Comparison of ENCODE assay signal across 9 cellular contexts in the genomic region with DNA sequence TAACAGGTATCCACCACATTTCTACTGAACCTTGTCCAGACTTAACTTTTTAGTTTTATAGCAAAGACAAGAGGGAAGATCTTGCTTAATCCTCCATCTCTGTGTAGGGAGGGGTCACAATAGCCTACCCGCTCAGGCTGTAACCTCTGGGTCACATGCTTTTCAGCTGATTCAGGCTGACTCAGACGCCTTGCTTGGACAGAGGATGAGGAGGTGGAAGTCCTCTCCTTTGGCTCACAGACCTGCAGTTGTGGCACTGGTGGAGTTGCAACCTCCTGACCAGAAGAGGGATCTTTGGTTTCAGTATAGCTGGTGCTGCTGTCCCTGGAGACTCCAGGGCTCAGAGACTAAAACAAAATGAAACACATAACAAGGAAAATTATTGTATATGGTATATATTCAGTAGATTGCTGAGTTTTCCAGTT. TPM values are rescaled to one million over a fixed set of nuclear protein-coding genes. Genes with fewer than 3 reads are reported as not detected.
DNase-seq lines count a peak whose midpoint lies in the region; ATAC-seq, FAIRE-seq and TF ChIP-seq lines count a peak whose summit lies in the region.
"Had no signal": no experiment of that assay in that cellular context is flagged by ENCODE, and none has a peak within 500 bp of the region (broad histone marks: within the 10 kb centered on the region; RNA-seq: fewer than 3 reads in every experiment).

No MANE protein-coding gene starts in this region.

- ATAC-seq in right cardiac atrium (peak; percentile 79 to 94), HG03439 (IDR thresholded peaks at IDR 0.05; ENCODE audit: unreplicated experiment) (no peak), GM21737 (IDR thresholded peaks at IDR 0.05; ENCODE audit: unreplicated experiment) (no peak)

- DNase-seq in GM04504 (ENCODE audit: low read depth) (peak; percentile 98), ascending aorta (ENCODE audit: low spot score in 2 of 2) (peak; percentile 41 to 88), right cardiac atrium (peak; percentile 55 to 79 (median 62)), small intestine (peak; percentile 58), NCI-H1105 (lab: John Stamatoyannopoulos, UW) (no peak)
- DNase-seq in activated naive CD4-positive, alpha-beta T cell treated with Interleukin-2 at 50 U/mL for 16 hours, result no peak
- DNase-seq: NCI-H1694 treated with DMSO at 0.1 percent for 48 hours had no signal

- no peak for FAIRE-seq in small intestine (lab: Jason Lieb, UNC)

- TF ChIP-seq CTCF in ascending aorta (IDR thresholded peaks at IDR 0.05), result no peak

- no peaks in the 10 kb centered on the region for H3K9me3 ChIP-seq in ascending aorta
- H3K9me3 ChIP-seq in right cardiac atrium (ENCODE audit: control insufficient read depth, low read length), result no peaks in the 10 kb centered on the region
- H3K9me3 ChIP-seq in small intestine (ENCODE audit: control insufficient read depth, low read depth), result no peaks in the 10 kb centered on the region

- intact Hi-C loops in ascending aorta (cut with DNase I), result loop anchor here (1.0 kb wide), 1 partner anchor 31 kb away; no protein-coding TSS in a partner anchor
- intact Hi-C loops in right cardiac atrium (cut with DNase I), result no loop called here

- no peaks in the 10 kb centered on the region for H3K27me3 ChIP-seq in ascending aorta
- no peaks in the 10 kb centered on the region for H3K27me3 ChIP-seq in right cardiac atrium (ENCODE audit: control insufficient read depth, insufficient read depth)
- no peaks in the 10 kb centered on the region for H3K27me3 ChIP-seq in small intestine (ENCODE audit: control insufficient read depth in 2 of 2, insufficient read depth in 2 of 2, low read length in 2 of 2)

- H3K4me1 ChIP-seq in ascending aorta (peaks cover 3 to 4% of the 10 kb centered on the region in 2 donors), right cardiac atrium (ENCODE audit: control insufficient read depth, insufficient read depth, low read length) (peaks cover 2% of the 10 kb centered on the region), small intestine (ENCODE audit: control insufficient read depth in 2 of 2, insufficient read depth in 1 of 2, low read depth in 1 of 2, low read length in 1 of 2) (peaks cover 0 to 7% of the 10 kb centered on the region in 2 donors)

- H3K36me3 ChIP-seq in ascending aorta, result peaks cover 92 to 93% of the 10 kb centered on the region in 2 donors
- peaks cover 27 to 32% of the 10 kb centered on the region in 2 donors for H3K36me3 ChIP-seq in small intestine (ENCODE audit: control insufficient read depth in 2 of 2, insufficient read depth in 2 of 2, low read length in 2 of 2)

- WGBS in right cardiac atrium, result 17% methylated on average over 2 of the region's 2 CpGs
- WGBS in small intestine, 3 donors, result 42 to 45% (median 44%) methylated on average over 2 of the region's 2 CpGs

- H3K4me3 ChIP-seq in ascending aorta, result no peak overlapping the region
- H3K4me3 ChIP-seq in right cardiac atrium (ENCODE audit: low read length), result no peak overlapping the region
- H3K4me3 ChIP-seq in small intestine (ENCODE audit: low read depth in 1 of 2, low read length in 2 of 2), result no peak overlapping the region

- H3K27ac ChIP-seq in ascending aorta, result peak overlapping the region; percentile 51 to 58
- no peak overlapping the region for H3K27ac ChIP-seq in right cardiac atrium (ENCODE audit: low read length)
- peak overlapping the region in 1 of 2 donors; percentile 2 for H3K27ac ChIP-seq in small intestine (ENCODE audit: low read depth in 1 of 2, low read length in 1 of 2)

RNA-seq across cellular contexts. Expression of a gene that starts 16.2 kb away (rescaled TPM):
- 58.9 TPM for total RNA-seq in ascending aorta
- 10 to 100 TPM; 78.9 to 87.8 (median 84.8) TPM for total RNA-seq in right cardiac atrium
- 67.1 TPM for polyA plus RNA-seq in right cardiac atrium
- polyA plus RNA-seq in small intestine, result 10 to 100 TPM; 53.8 to 93.9 (median 75.4) TPM

RNA-seq across cellular contexts. Expression of a gene that starts 16.6 kb away (rescaled TPM):
- 2.2 TPM for total RNA-seq in ascending aorta
- 10 to 100 TPM; 30.2 to 43.9 (median 41.2) TPM for total RNA-seq in right cardiac atrium
- 27.3 TPM for polyA plus RNA-seq in right cardiac atrium
- 10 to 100 TPM; 43.8 to 67.0 (median 65.1) TPM for polyA plus RNA-seq in small intestine

RNA-seq across cellular contexts. Expression of a gene that starts 21.4 kb away (rescaled TPM):
- total RNA-seq in ascending aorta (5.9 TPM), right cardiac atrium (1 to 10 TPM in 3 of 4 donors, under 1 TPM in 1; 0.95 to 2.3 (median 2.2) TPM)
- polyA plus RNA-seq in right cardiac atrium (2.5 TPM), small intestine (1 to 10 TPM in 1 of 3 donors, under 1 TPM in 2; 0.22 to 4.2 (median 0.81) TPM)

RNA-seq across cellular contexts. Expression of a gene that starts 26.1 kb away (rescaled TPM):
- not detected for total RNA-seq in ascending aorta
- not detected for total RNA-seq in right cardiac atrium
- polyA plus RNA-seq in right cardiac atrium, result not detected
- under 1 TPM in 1 of 3 donors, not detected in 2; 0.04 TPM for polyA plus RNA-seq in small intestine

RNA-seq across cellular contexts. Expression of a gene that starts 36.7 kb away (rescaled TPM):
- total RNA-seq in ascending aorta (not detected), right cardiac atrium (not detected)
- polyA plus RNA-seq in right cardiac atrium (not detected), small intestine (not detected)

Comparison
In these comparisons a context has a peak if more than half of its experiments do, and no peak if none do; other contexts are left out.
1. DNase-seq: peak in GM04504 (single experiment), ascending aorta (2 of 2), right cardiac atrium (3 of 3) and small intestine (single experiment); none in NCI-H1105 (single experiment) and activated naive CD4-positive, alpha-beta T cell treated with Interleukin-2 at 50 U/mL for 16 hours (single experiment).
2. ATAC-seq: peak in right cardiac atrium (2 of 2); none in HG03439 (single experiment) and GM21737 (single experiment).